28 cellular contexts compared by ENCODE assay signal in the genomic region with DNA sequence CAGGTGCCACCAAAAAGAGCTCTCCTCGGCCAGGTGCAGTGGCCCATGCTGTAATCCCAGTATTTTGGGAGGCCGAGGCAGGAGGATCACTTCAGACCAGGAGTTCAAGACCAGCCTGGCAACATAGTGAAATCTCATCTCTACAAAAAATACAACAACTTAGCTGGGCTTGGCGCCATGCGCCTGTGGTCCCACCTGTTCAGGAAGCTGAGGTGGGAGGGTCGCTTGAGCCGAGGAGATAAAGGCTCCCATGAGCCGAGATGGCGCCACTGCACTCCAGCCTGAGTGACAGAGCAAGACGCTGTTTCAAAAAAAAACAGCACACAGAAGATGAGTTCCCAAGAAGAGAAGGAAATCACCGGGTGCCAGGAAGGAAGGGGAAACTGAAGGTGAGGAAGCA.
"Had no signal": no experiment of that assay in that cellular context is flagged by ENCODE, and none has a peak within 500 bp of the region (broad histone marks: within the 10 kb centered on the region; RNA-seq: fewer than 3 reads in every experiment).

No MANE protein-coding gene starts in this region.

- H3K27me3 ChIP-seq: ascending aorta, colonic mucosa, vagina had no signal

- H3K36me3 ChIP-seq: ascending aorta, cardiac muscle cell, colonic mucosa, neural progenitor cell, thoracic aorta, vagina had no signal

- H3K36me3 Mint-ChIP-seq: activated CD8-positive, alpha-beta memory T cell treated with anti-CD3 and anti-CD28 coated beads, Interleukin-2, amount 10 ng/mL, durations not matched to agents 7 days and 5 days; activated naive CD8-positive, alpha-beta T cell; neural progenitor cell; stimulated activated effector memory CD8-positive, alpha-beta T cell treated with anti-CD3 and anti-CD28 coated beads, Interleukin-12 subunit alpha, Interleukin-12 subunit beta, amount 100 ng/mL, for 72 hours; type B pancreatic cell had no signal

- H3K4me3 Mint-ChIP-seq: activated CD4-positive, alpha-beta T cell treated with anti-CD3 and anti-CD28 coated beads for 36 hours; activated CD8-positive, alpha-beta memory T cell treated with anti-CD3 and anti-CD28 coated beads, Interleukin-2, amount 10 ng/mL, durations not matched to agents 7 days and 5 days; activated CD8-positive, alpha-beta T cell treated with anti-CD3 and anti-CD28 coated beads, Interleukin-2, amount 10 ng/mL, durations not matched to agents 7 days and 5 days; activated naive CD8-positive, alpha-beta T cell; brain; memory B cell; natural killer cell; neural progenitor cell; stimulated activated effector memory CD8-positive, alpha-beta T cell treated with anti-CD3 and anti-CD28 coated beads, Interleukin-12 subunit alpha, Interleukin-12 subunit beta, amount 100 ng/mL, for 72 hours; stimulated activated naive CD8-positive, alpha-beta T cell treated with anti-CD3 and anti-CD28 coated beads, Interleukin-15, Interleukin-2, amounts not matched to agents 100 ng/mL and 50 ng/mL, for 24 hours; type B pancreatic cell had no signal

- H3K27ac Mint-ChIP-seq: activated CD4-positive, alpha-beta T cell treated with anti-CD3 and anti-CD28 coated beads for 36 hours; activated CD8-positive, alpha-beta memory T cell treated with anti-CD3 and anti-CD28 coated beads, Interleukin-2, amount 10 ng/mL, durations not matched to agents 7 days and 5 days; activated CD8-positive, alpha-beta T cell treated with anti-CD3 and anti-CD28 coated beads, Interleukin-2, amount 10 ng/mL, durations not matched to agents 7 days and 5 days; activated naive CD8-positive, alpha-beta T cell; activated T-helper 2 cell treated with anti-CD3 and anti-CD28 coated beads, Interferon-gamma antibody, Interleukin-2, Interleukin-4, amounts not matched to agents 10 μg/mL and 5 μg/mL and 100 μg/mL, durations not matched to agents 14 hours and 24 hours and 36 hours; brain; memory B cell; natural killer cell; neural progenitor cell; stimulated activated effector memory CD8-positive, alpha-beta T cell treated with anti-CD3 and anti-CD28 coated beads, Interleukin-12 subunit alpha, Interleukin-12 subunit beta, amount 100 ng/mL, for 72 hours; stimulated activated naive CD8-positive, alpha-beta T cell treated with anti-CD3 and anti-CD28 coated beads, Interleukin-15, Interleukin-2, amounts not matched to agents 100 ng/mL and 50 ng/mL, for 24 hours; type B pancreatic cell had no signal

- H3K4me3 ChIP-seq: ascending aorta, cardiac muscle cell, colonic mucosa, neural progenitor cell, skin epidermis, thoracic aorta, vagina had no signal

- DNase-seq: activated CD4-positive, alpha-beta T cell treated with anti-CD3 and anti-CD28 coated beads for 36 hours; activated CD4-positive, CD25-positive, alpha-beta regulatory T cell; activated CD8-positive, alpha-beta memory T cell treated with anti-CD3 and anti-CD28 coated beads, Interleukin-2, amount 10 ng/mL, durations not matched to agents 7 days and 5 days; activated CD8-positive, alpha-beta T cell treated with anti-CD3 and anti-CD28 coated beads, Interleukin-2, amount 10 ng/mL, durations not matched to agents 7 days and 5 days; activated T-cell treated with anti-CD3 and anti-CD28 coated beads, Interleukin-2, amount 50 U/mL, for 48 hours; cerebellar nuclear complex; colonic mucosa; effector CD8-positive, alpha-beta T cell; natural killer cell; stimulated activated CD4-positive, alpha-beta T cell treated with anti-CD3 and anti-CD28 coated beads, Interleukin-4, amount 100 ng/mL, for 24 hours; T-helper 2 cell had no signal

- H3K4me1 ChIP-seq: ascending aorta, colonic mucosa, neural progenitor cell, vagina had no signal

- H3K27ac ChIP-seq: ascending aorta, cardiac muscle cell, colonic mucosa, neural progenitor cell, skin epidermis, thoracic aorta, vagina had no signal

- H3K9me3 ChIP-seq: ascending aorta, colonic mucosa, vagina had no signal

- H3K4me1 Mint-ChIP-seq: activated CD4-positive, alpha-beta T cell treated with anti-CD3 and anti-CD28 coated beads for 36 hours; brain; neural progenitor cell; stimulated activated effector memory CD8-positive, alpha-beta T cell treated with anti-CD3 and anti-CD28 coated beads, Interleukin-12 subunit alpha, Interleukin-12 subunit beta, amount 100 ng/mL, for 72 hours had no signal

- ATAC-seq: activated CD4-positive, alpha-beta T cell treated with anti-CD3 and anti-CD28 coated beads for 36 hours; activated CD8-positive, alpha-beta memory T cell treated with anti-CD3 and anti-CD28 coated beads, Interleukin-2, amount 10 ng/mL, durations not matched to agents 7 days and 5 days; activated CD8-positive, alpha-beta T cell treated with anti-CD3 and anti-CD28 coated beads, Interleukin-2, amount 10 ng/mL, durations not matched to agents 7 days and 5 days; natural killer cell; sciatic nerve had no signal

- FAIRE-seq: endometrium, frontal cortex, islet of Langerhans had no signal
